In genomic region chr12:115354476-115354890, GRCh38 we compare ENCODE assay signal across 1 cellular context.
TF ChIP-seq lines count a peak whose summit lies in the region.

No MANE protein-coding gene starts in this region.

TF ChIP-seq in SK-N-SH treated with all-trans-retinoic acid at 6 μM for 48 hours, 23 proteins besides CTCF, POLR2A, EP300 and RAD21 (continued from another document):
- TF ChIP-seq TSHZ2 (CRISPR knock-in tag; IDR thresholded peaks at IDR 0.05) = no peak
- TF ChIP-seq POU6F1 (CRISPR knock-in tag; IDR thresholded peaks at IDR 0.05; ENCODE audit: borderline replicate concordance, low read depth) = no peak
- TF ChIP-seq ZNF70 (CRISPR knock-in tag; IDR thresholded peaks at IDR 0.05) = no peak
- TF ChIP-seq, protein P1, sequence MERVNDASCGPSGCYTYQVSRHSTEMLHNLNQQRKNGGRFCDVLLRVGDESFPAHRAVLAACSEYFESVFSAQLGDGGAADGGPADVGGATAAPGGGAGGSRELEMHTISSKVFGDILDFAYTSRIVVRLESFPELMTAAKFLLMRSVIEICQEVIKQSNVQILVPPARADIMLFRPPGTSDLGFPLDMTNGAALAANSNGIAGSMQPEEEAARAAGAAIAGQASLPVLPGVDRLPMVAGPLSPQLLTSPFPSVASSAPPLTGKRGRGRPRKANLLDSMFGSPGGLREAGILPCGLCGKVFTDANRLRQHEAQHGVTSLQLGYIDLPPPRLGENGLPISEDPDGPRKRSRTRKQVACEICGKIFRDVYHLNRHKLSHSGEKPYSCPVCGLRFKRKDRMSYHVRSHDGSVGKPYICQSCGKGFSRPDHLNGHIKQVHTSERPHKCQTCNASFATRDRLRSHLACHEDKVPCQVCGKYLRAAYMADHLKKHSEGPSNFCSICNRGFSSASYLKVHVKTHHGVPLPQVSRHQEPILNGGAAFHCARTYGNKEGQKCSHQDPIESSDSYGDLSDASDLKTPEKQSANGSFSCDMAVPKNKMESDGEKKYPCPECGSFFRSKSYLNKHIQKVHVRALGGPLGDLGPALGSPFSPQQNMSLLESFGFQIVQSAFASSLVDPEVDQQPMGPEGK (CRISPR knock-in tag; IDR thresholded peaks at IDR 0.05; ENCODE audit: borderline replicate concordance) = no peak
- no peak for TF ChIP-seq ESRRG (CRISPR knock-in tag; IDR thresholded peaks at IDR 0.05)
- no peak for TF ChIP-seq BACH2 (CRISPR knock-in tag; IDR thresholded peaks at IDR 0.05; ENCODE audit: borderline replicate concordance)
TF ChIP-seq in SK-N-SH treated with all-trans-retinoic acid at 6 μM for 48 hours: peak in this region for 0.
